ENCODE assay signal across 8 cellular contexts in the genomic region with DNA sequence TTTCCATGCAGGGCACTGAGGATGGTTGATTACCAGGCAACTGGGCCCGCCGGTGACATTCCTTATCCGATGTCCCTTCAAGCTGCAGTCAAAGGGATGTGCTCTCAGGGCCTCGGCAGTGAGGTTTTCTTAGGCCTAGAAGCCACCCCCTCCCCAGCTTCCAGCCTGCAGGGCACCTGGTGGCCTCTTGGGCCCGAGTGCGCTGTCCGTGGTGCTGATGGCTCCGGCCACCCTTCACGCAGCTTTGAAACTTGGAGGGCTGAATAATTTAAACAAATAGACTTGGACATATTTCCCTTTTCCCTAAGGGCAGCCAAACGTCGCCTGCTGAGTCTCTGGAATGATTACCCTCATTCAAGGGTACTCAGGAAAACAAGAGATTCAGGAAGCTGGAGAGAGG.
A peak's percentile ranks its signal among the peaks of the same experiment; 100 is the strongest.
DNase-seq lines count a peak whose midpoint lies in the region; ATAC-seq lines count a peak whose summit lies in the region.

No MANE protein-coding gene starts in this region.

- DNase-seq in activated effector memory CD4-positive, alpha-beta T cell treated with anti-CD3 and anti-CD28 coated beads, Interleukin-2, amount 50 U/mL, for 16 hours: peak; percentile 76
- no peak for DNase-seq in activated effector memory CD4-positive, alpha-beta T cell treated with Interleukin-2 at 50 U/mL for 16 hours
- DNase-seq in NCI-H1417 treated with DMSO at 0.1 percent for 48 hours (lab: John Stamatoyannopoulos, UW) (peak; percentile 24), hepatic stellate cell (ENCODE audit: low spot score) (peak; percentile 68)
- peak; percentile 48 to 50 for DNase-seq in activated T-cell treated with anti-CD3 and anti-CD28 coated beads, Interleukin-2, amount 50 U/mL, for 48 hours
- peak; percentile 19 to 24 for DNase-seq in stimulated activated CD4-positive, alpha-beta T cell treated with anti-CD3 and anti-CD28 coated beads, Interleukin-2, amount 100 ng/mL, for 48 hours
- DNase-seq in effector CD4-positive, alpha-beta T cell: no peak

- no peak for ATAC-seq in HG03565 (IDR thresholded peaks at IDR 0.05; ENCODE audit: unreplicated experiment)

Comparison
In these comparisons a context has a peak if more than half of its experiments do, and no peak if none do; other contexts are left out.
1. DNase-seq: peak in activated effector memory CD4-positive, alpha-beta T cell treated with anti-CD3 and anti-CD28 coated beads, Interleukin-2, amount 50 U/mL, for 16 hours (single experiment), NCI-H1417 treated with DMSO at 0.1 percent for 48 hours (single experiment), activated T-cell treated with anti-CD3 and anti-CD28 coated beads, Interleukin-2, amount 50 U/mL, for 48 hours (2 of 2), hepatic stellate cell (single experiment) and stimulated activated CD4-positive, alpha-beta T cell treated with anti-CD3 and anti-CD28 coated beads, Interleukin-2, amount 100 ng/mL, for 48 hours (2 of 2); none in activated effector memory CD4-positive, alpha-beta T cell treated with Interleukin-2 at 50 U/mL for 16 hours (single experiment) and effector CD4-positive, alpha-beta T cell (single experiment).